32 cellular contexts compared by ENCODE assay signal in genomic region chr2:138492160-138492559, GRCh38.
"Had no signal": no experiment of that assay in that cellular context is flagged by ENCODE, and none has a peak within 500 bp of the region (broad histone marks: within the 10 kb centered on the region; RNA-seq: fewer than 3 reads in every experiment).

No MANE protein-coding gene starts in this region.

- ATAC-seq: activated naive CD4-positive, alpha-beta T cell treated with anti-CD3 and anti-CD28 coated beads, Interleukin-2, amount 50 U/mL, for 72 hours; activated T-cell treated with anti-CD3 and anti-CD28 coated beads, Interleukin-2, amount 50 U/mL, for 72 hours; gastroesophageal sphincter; T-helper 17 cell had no signal

- H3K4me1 Mint-ChIP-seq: activated CD4-positive, alpha-beta memory T cell treated with anti-CD3 and anti-CD28 coated beads, Interleukin-2, amount 10 ng/mL, durations not matched to agents 7 days and 5 days; activated CD4-positive, alpha-beta T cell treated with anti-CD3 and anti-CD28 coated beads, Interleukin-2, amount 10 ng/mL, durations not matched to agents 7 days and 5 days; activated naive CD4-positive, alpha-beta T cell treated with anti-CD3 and anti-CD28 coated beads, Interleukin-2, amount 10 ng/mL, durations not matched to agents 7 days and 5 days; activated naive CD8-positive, alpha-beta T cell treated with anti-CD3 and anti-CD28 coated beads, Interleukin-2, amount 10 ng/mL, durations not matched to agents 7 days and 5 days; brain; T-helper 17 cell had no signal

- H3K4me3 ChIP-seq: ascending aorta, breast epithelium, cardiac muscle cell, colonic mucosa, esophagus squamous epithelium, gastroesophageal sphincter had no signal

- H3K4me1 ChIP-seq: breast epithelium, colonic mucosa, esophagus squamous epithelium, gastroesophageal sphincter had no signal

- H3K27ac Mint-ChIP-seq: activated CD4-positive, alpha-beta memory T cell treated with anti-CD3 and anti-CD28 coated beads, Interleukin-2, amount 10 ng/mL, durations not matched to agents 7 days and 5 days; activated CD4-positive, alpha-beta T cell treated with anti-CD3 and anti-CD28 coated beads, Interleukin-2, amount 10 ng/mL, durations not matched to agents 7 days and 5 days; activated naive CD4-positive, alpha-beta T cell treated with anti-CD3 and anti-CD28 coated beads, Interleukin-2, amount 10 ng/mL, durations not matched to agents 7 days and 5 days; activated naive CD4-positive, alpha-beta T cell treated with anti-CD3 and anti-CD28 coated beads, Interleukin-2, amount 50 U/mL, for 72 hours; activated naive CD8-positive, alpha-beta T cell treated with anti-CD3 and anti-CD28 coated beads, Interleukin-2, amount 10 ng/mL, durations not matched to agents 7 days and 5 days; activated T-cell treated with anti-CD3 and anti-CD28 coated beads, Interleukin-2, amount 50 U/mL, for 24 hours; activated T-cell treated with anti-CD3 and anti-CD28 coated beads, Interleukin-2, amount 50 U/mL, for 72 hours; brain; T-helper 17 cell; T-helper 2 cell treated with Interferon-gamma antibody and Interleukin-4, amounts not matched to agents 5 μg/mL and 100 μg/mL, for 36 hours had no signal

- H3K36me3 ChIP-seq: ascending aorta, breast epithelium, cardiac muscle cell, colonic mucosa, esophagus squamous epithelium had no signal

- H3K27me3 ChIP-seq: ascending aorta, breast epithelium, cardiac muscle cell, colonic mucosa, esophagus squamous epithelium, gastroesophageal sphincter had no signal

- H3K27ac ChIP-seq: ascending aorta, cardiac muscle cell, colonic mucosa, epithelial cell of prostate, esophagus squamous epithelium, gastroesophageal sphincter had no signal

- FAIRE-seq: endometrium, endothelial cell of umbilical vein had no signal

- H3K9me3 Mint-ChIP-seq: activated CD4-positive, alpha-beta memory T cell treated with anti-CD3 and anti-CD28 coated beads, Interleukin-2, amount 10 ng/mL, durations not matched to agents 7 days and 5 days; activated CD4-positive, alpha-beta T cell treated with anti-CD3 and anti-CD28 coated beads, Interleukin-2, amount 10 ng/mL, durations not matched to agents 7 days and 5 days; activated naive CD4-positive, alpha-beta T cell treated with anti-CD3 and anti-CD28 coated beads, Interleukin-2, amount 10 ng/mL, durations not matched to agents 7 days and 5 days; activated naive CD4-positive, alpha-beta T cell treated with anti-CD3 and anti-CD28 coated beads, Interleukin-2, amount 50 U/mL, for 72 hours; activated naive CD8-positive, alpha-beta T cell treated with anti-CD3 and anti-CD28 coated beads, Interleukin-2, amount 10 ng/mL, durations not matched to agents 7 days and 5 days; activated T-cell treated with anti-CD3 and anti-CD28 coated beads, Interleukin-2, amount 50 U/mL, for 24 hours; activated T-cell treated with anti-CD3 and anti-CD28 coated beads, Interleukin-2, amount 50 U/mL, for 72 hours; brain; T-helper 2 cell treated with Interferon-gamma antibody and Interleukin-4, amounts not matched to agents 5 μg/mL and 100 μg/mL, for 36 hours had no signal

- H3K4me3 Mint-ChIP-seq: activated CD4-positive, alpha-beta memory T cell treated with anti-CD3 and anti-CD28 coated beads, Interleukin-2, amount 10 ng/mL, durations not matched to agents 7 days and 5 days; activated CD4-positive, alpha-beta T cell treated with anti-CD3 and anti-CD28 coated beads, Interleukin-2, amount 10 ng/mL, durations not matched to agents 7 days and 5 days; activated naive CD4-positive, alpha-beta T cell treated with anti-CD3 and anti-CD28 coated beads, Interleukin-2, amount 10 ng/mL, durations not matched to agents 7 days and 5 days; activated naive CD8-positive, alpha-beta T cell treated with anti-CD3 and anti-CD28 coated beads, Interleukin-2, amount 10 ng/mL, durations not matched to agents 7 days and 5 days; activated T-cell treated with anti-CD3 and anti-CD28 coated beads, Interleukin-2, amount 50 U/mL, for 24 hours; activated T-cell treated with anti-CD3 and anti-CD28 coated beads, Interleukin-2, amount 50 U/mL, for 72 hours; brain; T-helper 17 cell; T-helper 2 cell treated with Interferon-gamma antibody and Interleukin-4, amounts not matched to agents 5 μg/mL and 100 μg/mL, for 36 hours had no signal

- H3K36me3 Mint-ChIP-seq: activated naive CD4-positive, alpha-beta T cell treated with anti-CD3 and anti-CD28 coated beads, Interleukin-2, amount 10 ng/mL, durations not matched to agents 7 days and 5 days; activated naive CD8-positive, alpha-beta T cell treated with anti-CD3 and anti-CD28 coated beads, Interleukin-2, amount 10 ng/mL, durations not matched to agents 7 days and 5 days; brain had no signal

- H3K27me3 Mint-ChIP-seq: activated CD4-positive, alpha-beta memory T cell treated with anti-CD3 and anti-CD28 coated beads, Interleukin-2, amount 10 ng/mL, durations not matched to agents 7 days and 5 days; activated CD4-positive, alpha-beta T cell treated with anti-CD3 and anti-CD28 coated beads, Interleukin-2, amount 10 ng/mL, durations not matched to agents 7 days and 5 days; activated naive CD8-positive, alpha-beta T cell treated with anti-CD3 and anti-CD28 coated beads, Interleukin-2, amount 10 ng/mL, durations not matched to agents 7 days and 5 days; brain had no signal

- DNase-seq: activated CD4-positive, alpha-beta memory T cell treated with anti-CD3 and anti-CD28 coated beads, Interleukin-2, amount 10 ng/mL, durations not matched to agents 7 days and 5 days; activated CD4-positive, alpha-beta T cell treated with anti-CD3 and anti-CD28 coated beads for 1 hour; activated CD4-positive, alpha-beta T cell treated with anti-CD3 and anti-CD28 coated beads for 4 hours; activated CD4-positive, alpha-beta T cell treated with anti-CD3 and anti-CD28 coated beads, Interleukin-2, amount 10 ng/mL, durations not matched to agents 7 days and 5 days; activated CD4-positive, alpha-beta T cell treated with anti-CD3 and anti-CD28 coated beads, Interleukin-2, amount 50 U/mL, for 4 hours; activated CD8-positive, alpha-beta memory T cell treated with anti-CD3 and anti-CD28 coated beads, Interleukin-2, amount 50 U/mL, for 48 hours; activated gamma-delta T cell; activated naive CD4-positive, alpha-beta T cell; activated naive CD4-positive, alpha-beta T cell treated with anti-CD3 and anti-CD28 coated beads, Interleukin-2, amount 10 ng/mL, durations not matched to agents 7 days and 5 days; activated naive CD8-positive, alpha-beta T cell treated with anti-CD3 and anti-CD28 coated beads, Interleukin-2, amount 10 ng/mL, durations not matched to agents 7 days and 5 days; activated T-cell treated with anti-CD3 and anti-CD28 coated beads for 4 hours; activated T-cell treated with anti-CD3 and anti-CD28 coated beads, Interleukin-2, amount 50 U/mL, for 24 hours; activated T-cell treated with anti-CD3 and anti-CD28 coated beads, Interleukin-2, amount 50 U/mL, for 72 hours; central memory CD4-positive, alpha-beta T cell; cerebellar nuclear complex; colonic mucosa; effector CD8-positive, alpha-beta T cell; esophagus squamous epithelium; foreskin melanocyte; T-helper 1 cell; T-helper 17 cell; T1000 had no signal

- H3K9me3 ChIP-seq: ascending aorta, breast epithelium, colonic mucosa, esophagus squamous epithelium, gastroesophageal sphincter had no signal
